ENCODE assay signal across 8 cellular contexts in genomic region chr3:10945683-10946287, GRCh38. TPM values are rescaled to one million over a fixed set of nuclear protein-coding genes. Genes with fewer than 3 reads are reported as not detected.
DNase-seq lines count a peak whose midpoint lies in the region; ATAC-seq, FAIRE-seq and TF ChIP-seq lines count a peak whose summit lies in the region.

No MANE protein-coding gene starts in this region.

- no peaks in the 10 kb centered on the region for H3K4me1 Mint-ChIP-seq in CD14-positive monocyte
- H3K4me1 Mint-ChIP-seq in activated T-helper 17 cell treated with anti-CD3 and anti-CD28 coated beads, Interleukin-2, amount 50 U/mL, for 72 hours = no peaks in the 10 kb centered on the region

- no peak overlapping the region for H3K9ac ChIP-seq in NT2/D1 (ENCODE audit: insufficient read length, low read depth)

- no peak overlapping the region for H3K4me3 Mint-ChIP-seq in CD14-positive monocyte
- no peak overlapping the region for H3K4me3 Mint-ChIP-seq in activated T-helper 17 cell treated with anti-CD3 and anti-CD28 coated beads, Interleukin-2, amount 50 U/mL, for 72 hours

- H3K36me3 Mint-ChIP-seq in CD14-positive monocyte = no peaks in the 10 kb centered on the region
- H3K36me3 Mint-ChIP-seq in activated T-helper 17 cell treated with anti-CD3 and anti-CD28 coated beads, Interleukin-2, amount 50 U/mL, for 72 hours (ENCODE audit: low read depth) = no peaks in the 10 kb centered on the region

- H3K9me3 Mint-ChIP-seq in CD14-positive monocyte = peaks cover 0 to 9% (median 5%) of the 10 kb centered on the region in 7 donors
- H3K9me3 Mint-ChIP-seq in activated T-helper 17 cell treated with anti-CD3 and anti-CD28 coated beads, Interleukin-2, amount 50 U/mL, for 72 hours = peaks cover 4% of the 10 kb centered on the region

- no peaks in the 10 kb centered on the region for H3K36me3 ChIP-seq in NT2/D1 (ENCODE audit: insufficient read depth, insufficient read length, low read length)
- H3K36me3 ChIP-seq in ovary = no peaks in the 10 kb centered on the region

- no peak for TF ChIP-seq POLR2A in ovary (IDR thresholded peaks at IDR 0.05)

- H3K9me3 ChIP-seq in NT2/D1 (ENCODE audit: insufficient read depth, low read length) (peaks cover 22% of the 10 kb centered on the region), ovary (no peaks in the 10 kb centered on the region)

- no peak for FAIRE-seq in frontal cortex (lab: Jason Lieb, UNC)

- WGBS in ovary, 3 donors = 46 to 53% (median 50%) methylated on average over 8 of the region's 8 CpGs

- no peak for DNase-seq in CD14-positive monocyte (ENCODE audit: low spot score)
- peak; percentile 85 for DNase-seq in NT2/D1 (ENCODE audit: low read depth, low spot score)
- DNase-seq in frontal cortex (ENCODE audit: low spot score in 2 of 2) = peak; percentile 36 to 70
- peak; percentile 37 to 77 (median 59) for DNase-seq in ovary
- no peak for DNase-seq in COLO829 (ENCODE audit: low spot score)

- ATAC-seq in GM19397 (IDR thresholded peaks at IDR 0.05; ENCODE audit: unreplicated experiment) = peak; percentile 58
- peak; percentile 68 for ATAC-seq in activated T-helper 17 cell treated with anti-CD3 and anti-CD28 coated beads, Interleukin-2, amount 50 U/mL, for 72 hours (replicated peaks)
- ATAC-seq in GM21447 (IDR thresholded peaks at IDR 0.05; ENCODE audit: unreplicated experiment) = no peak

- no peaks in the 10 kb centered on the region for H3K27me3 ChIP-seq in NT2/D1 (ENCODE audit: insufficient read depth, insufficient read length)
- H3K27me3 ChIP-seq in ovary = no peaks in the 10 kb centered on the region

- H3K27ac ChIP-seq in ovary = no peak overlapping the region

- H3K27ac Mint-ChIP-seq in CD14-positive monocyte = no peak overlapping the region
- no peak overlapping the region for H3K27ac Mint-ChIP-seq in activated T-helper 17 cell treated with anti-CD3 and anti-CD28 coated beads, Interleukin-2, amount 50 U/mL, for 72 hours

- peaks cover 2 to 10% (median 6%) of the 10 kb centered on the region in 3 donors for H3K27me3 Mint-ChIP-seq in CD14-positive monocyte (ENCODE audit: low read depth in 3 of 3)
- peaks cover 30% of the 10 kb centered on the region for H3K27me3 Mint-ChIP-seq in activated T-helper 17 cell treated with anti-CD3 and anti-CD28 coated beads, Interleukin-2, amount 50 U/mL, for 72 hours

- intact Hi-C loops in CD14-positive monocyte (cut with micrococcal nuclease) (loop anchor here (2.0 to 10.0 kb wide), 5 partner anchors 112 to 709 kb away; no protein-coding TSS in a partner anchor), ovary (cut with DNase I) (loop anchor here in 3 of 4 donors (2.0 to 5.0 kb wide), 2 partner anchors 112 to 113 kb away; no protein-coding TSS in a partner anchor)

- H3K4me3 ChIP-seq in NT2/D1 (ENCODE audit: insufficient read length, low read depth) (no peak overlapping the region), ovary (no peak overlapping the region)

- H3K4me1 ChIP-seq in NT2/D1 (ENCODE audit: insufficient read depth, insufficient read length) (peaks cover 8% of the 10 kb centered on the region), ovary (ENCODE audit: insufficient read depth) (no peaks in the 10 kb centered on the region)

- no peak for TF ChIP-seq EP300 in ovary (IDR thresholded peaks at IDR 0.05)

- peak; percentile 86 for TF ChIP-seq CTCF in CD14-positive monocyte (IDR thresholded peaks at IDR 0.05)
- peak; percentile 55 to 60 (median 59) for TF ChIP-seq CTCF in ovary (IDR thresholded peaks at IDR 0.05)

RNA-seq across cellular contexts. Expression of gene SLC6A1, which starts 46.8 kb away (rescaled TPM):
- polyA plus RNA-seq in CD14-positive monocyte (not detected), ovary (1 to 10 TPM; 1.2 to 3.3 TPM)
- not detected for total RNA-seq in activated T-helper 17 cell treated with anti-CD3 and anti-CD28 coated beads, Interleukin-2, amount 50 U/mL, for 72 hours
- total RNA-seq in frontal cortex (52.2 TPM), ovary (1 to 10 TPM in 4 of 7 donors, under 1 TPM in 3; 0.23 to 2.2 (median 1.0) TPM)

Comparison
In these comparisons a context has a peak if more than half of its experiments do, and no peak if none do; other contexts are left out.
1. DNase-seq: peak in NT2/D1 (single experiment), frontal cortex (2 of 2) and ovary (5 of 5); none in CD14-positive monocyte (single experiment) and COLO829 (single experiment).
2. RNA of gene SLC6A1, which starts 46.8 kb away (total RNA-seq): 52.2 TPM in frontal cortex (single experiment); 0.23 to 2.2 TPM in ovary and not detected in activated T-helper 17 cell treated with anti-CD3 and anti-CD28 coated beads, Interleukin-2, amount 50 U/mL, for 72 hours; every median in the first group is over 10 times any median in the second.